Comparison of ENCODE assay signal across 18 cellular contexts in genomic region chr2:231909631-231910030, GRCh38. TPM values are rescaled to one million over a fixed set of nuclear protein-coding genes. Genes with fewer than 3 reads are reported as not detected.
"Had no signal": no experiment of that assay in that cellular context is flagged by ENCODE, and none has a peak within 500 bp of the region (broad histone marks: within the 10 kb centered on the region; RNA-seq: fewer than 3 reads in every experiment).

No MANE protein-coding gene starts in this region.

- H3K9me3 ChIP-seq: esophagus squamous epithelium, prostate gland, right atrium auricular region, transverse colon, uterus had no signal

- DNase-seq: activated CD4-positive, alpha-beta T cell treated with anti-CD3 and anti-CD28 coated beads, Interleukin-2, amount 50 U/mL, for 1 hour; brain microvascular endothelial cell; effector CD4-positive, alpha-beta T cell; esophagus squamous epithelium; mesendoderm; stimulated activated CD4-positive, alpha-beta T cell treated with anti-CD3 and anti-CD28 coated beads, Interleukin-12 subunit alpha, Interleukin-12 subunit beta, amount 100 ng/mL, for 4 hours; stimulated activated CD4-positive, alpha-beta T cell treated with anti-CD3 and anti-CD28 coated beads, Interleukin-1b, Interleukin-23, amount 100 ng/mL, for 48 hours; stimulated activated naive CD4-positive, alpha-beta T cell treated with Interleukin-2 at 50 U/mL for 16 hours; transverse colon; uterus had no signal

- H2AFZ ChIP-seq: neural progenitor cell had no signal

- H3K36me3 ChIP-seq: brain microvascular endothelial cell, esophagus squamous epithelium, neural progenitor cell, prostate gland, right atrium auricular region, transverse colon, uterus had no signal

- ATAC-seq: naive thymus-derived CD4-positive, alpha-beta T cell had no signal

- H3K4me1 ChIP-seq: neural progenitor cell, prostate gland, right atrium auricular region, transverse colon, uterus had no signal

- H3K4me2 ChIP-seq: neural progenitor cell had no signal

- H3K4me3 ChIP-seq: coronary artery, esophagus squamous epithelium, neural progenitor cell, prostate gland, right atrium auricular region, transverse colon, uterus had no signal

- H3K27ac ChIP-seq: brain microvascular endothelial cell, coronary artery, esophagus squamous epithelium, neural progenitor cell, prostate gland, right atrium auricular region, transverse colon, uterus had no signal

- H3K27me3 ChIP-seq: neural progenitor cell, right atrium auricular region, uterus had no signal

RNA-seq across cellular contexts. Expression of gene NPPC, which starts 16.6 kb away (rescaled TPM):
- total RNA-seq: lower leg skin, mucosa of gallbladder, osteocyte had no signal
- polyA plus RNA-seq: naive thymus-derived CD4-positive, alpha-beta T cell had no signal
